8 cellular contexts compared by ENCODE assay signal in genomic region chr22:36156515-36157419, GRCh38. TPM values are rescaled to one million over a fixed set of nuclear protein-coding genes. Genes with fewer than 3 reads are reported as not detected.
DNase-seq lines count a peak whose midpoint lies in the region; ATAC-seq, FAIRE-seq and TF ChIP-seq lines count a peak whose summit lies in the region.

No MANE protein-coding gene starts in this region.

- no peak overlapping the region for H3K9ac ChIP-seq in parathyroid adenoma

- H3K27me3 ChIP-seq in cardiac muscle cell, result no peaks in the 10 kb centered on the region
- H3K27me3 ChIP-seq in parathyroid adenoma (ENCODE audit: control insufficient read depth, insufficient read depth, low read length), result no peaks in the 10 kb centered on the region
- H3K27me3 ChIP-seq in thyroid gland, result no peaks in the 10 kb centered on the region

- DNase-seq in GM18507 (ENCODE audit: extremely low spot score, insufficient read length, low read depth) (no peak), SW480 (ENCODE audit: low spot score) (peak; percentile 51), cardiac muscle cell (ENCODE audit: low read depth in 1 of 2, low spot score in 1 of 2) (peak; percentile 35 to 91), thyroid gland (peak; percentile 74 to 76)
- peak; percentile 48 for DNase-seq in activated naive CD8-positive, alpha-beta T cell treated with anti-CD3 and anti-CD28 coated beads, Interleukin-2, amount 50 U/mL, for 16 hours (ENCODE audit: low read depth, low spot score)

- H3K27ac ChIP-seq in cardiac muscle cell, result no peak overlapping the region
- peak overlapping the region; percentile 70 for H3K27ac ChIP-seq in parathyroid adenoma
- H3K27ac ChIP-seq in thyroid gland, result peak overlapping the region; percentile 85 to 91 (median 85)

- H3K36me3 ChIP-seq in cardiac muscle cell (no peaks in the 10 kb centered on the region), parathyroid adenoma (ENCODE audit: control insufficient read depth, insufficient read depth, low read length) (no peaks in the 10 kb centered on the region), thyroid gland (no peaks in the 10 kb centered on the region)

- peak; percentile 66 for FAIRE-seq in GM18507 (lab: Jason Lieb, UNC)

- H3K4me2 ChIP-seq in parathyroid adenoma (ENCODE audit: low read length), result peak overlapping the region; percentile 60

- H3K4me1 ChIP-seq in cardiac muscle cell (ENCODE audit: low read depth) (peaks cover 5% of the 10 kb centered on the region), parathyroid adenoma (no peaks in the 10 kb centered on the region), thyroid gland (peaks cover 13 to 40% of the 10 kb centered on the region in 2 donors)

- TF ChIP-seq CTCF in cardiac muscle cell (IDR thresholded peaks at IDR 0.05; ENCODE audit: low read depth, low read length) (no peak), parathyroid adenoma (IDR thresholded peaks at IDR 0.05) (no peak), thyroid gland (IDR thresholded peaks at IDR 0.05) (no peak)

- H3K4me3 ChIP-seq in cardiac muscle cell, result no peak overlapping the region
- H3K4me3 ChIP-seq in parathyroid adenoma (ENCODE audit: low read depth, low read length), result peak overlapping the region; percentile 27
- H3K4me3 ChIP-seq in thyroid gland (replicated peaks in 1 of 3), result peak overlapping the region in 1 of 3 donors; percentile 29

- no peaks in the 10 kb centered on the region for H3K79me2 ChIP-seq in parathyroid adenoma

- ATAC-seq in HG03175 (IDR thresholded peaks at IDR 0.05; ENCODE audit: unreplicated experiment) (no peak), GM19455 (IDR thresholded peaks at IDR 0.05; ENCODE audit: unreplicated experiment) (no peak)

- H2AFZ ChIP-seq in parathyroid adenoma, result peak overlapping the region; percentile 73

- TF ChIP-seq POLR2A in thyroid gland (IDR thresholded peaks at IDR 0.05), result peak in 1 of 2 donors; percentile 31

- WGBS in thyroid gland, 2 donors, result 37 to 41% methylated on average over 15 of the region's 15 CpGs

- intact Hi-C loops in thyroid gland (cut with DNase I), result no loop called here

- no peaks in the 10 kb centered on the region for H3K9me3 ChIP-seq in cardiac muscle cell (ENCODE audit: low read depth)
- H3K9me3 ChIP-seq in parathyroid adenoma (ENCODE audit: control insufficient read depth, low read length), result no peaks in the 10 kb centered on the region
- H3K9me3 ChIP-seq in thyroid gland, result no peaks in the 10 kb centered on the region

RNA-seq across cellular contexts. Expression of gene APOL3, which starts 3.8 kb away (rescaled TPM):
- total RNA-seq in cardiac muscle cell (not detected in 2 replicates), thyroid gland (10 to 100 TPM; 23.3 to 91.9 (median 59.9) TPM)
- not detected in 2 replicates for polyA plus RNA-seq in cardiac muscle cell

RNA-seq across cellular contexts. Expression of gene APOL4, which starts 44.8 kb away (rescaled TPM):
- total RNA-seq in cardiac muscle cell, result 0.04 and 0.27 TPM in 2 replicates
- not detected in 2 replicates for polyA plus RNA-seq in cardiac muscle cell
- total RNA-seq in thyroid gland, result 10 to 100 TPM in 1 of 4 donors, 1 to 10 TPM in 2, not detected in 1; 5.8 to 16.1 (median 7.5) TPM

Comparison
In these comparisons a context has a peak if more than half of its experiments do, and no peak if none do; other contexts are left out.
1. RNA of gene APOL3, which starts 3.8 kb away (total RNA-seq): 23.3 to 91.9 TPM in thyroid gland; not detected in cardiac muscle cell; every median in the first group is over 10 times any median in the second.